36 cellular contexts compared by ENCODE assay signal in genomic region chr20:1855690-1856089, GRCh38. TPM values are rescaled to one million over a fixed set of nuclear protein-coding genes. Genes with fewer than 3 reads are reported as not detected.
"Had no signal": no experiment of that assay in that cellular context is flagged by ENCODE, and none has a peak within 500 bp of the region (broad histone marks: within the 10 kb centered on the region; RNA-seq: fewer than 3 reads in every experiment).

No MANE protein-coding gene starts in this region.

- H3K36me3 Mint-ChIP-seq: activated CD4-positive, alpha-beta memory T cell treated with anti-CD3 and anti-CD28 coated beads for 36 hours; activated naive CD8-positive, alpha-beta T cell treated with anti-CD3 and anti-CD28 coated beads for 36 hours had no signal

- H3K27ac ChIP-seq: adrenal gland, body of pancreas, brain microvascular endothelial cell, breast epithelium, VCaP had no signal

- H3K9me3 ChIP-seq: adrenal gland, body of pancreas, breast epithelium had no signal

- H3K9me3 Mint-ChIP-seq: activated B cell treated with CpG ODN at 0.5 μM for 24 hours; activated CD4-positive, alpha-beta memory T cell treated with anti-CD3 and anti-CD28 coated beads for 36 hours; activated CD4-positive, alpha-beta T cell treated with anti-CD3 and anti-CD28 coated beads, Interleukin-2, amount 10 ng/mL, durations not matched to agents 24 days and 14 days; activated CD8-positive, alpha-beta T cell treated with anti-CD3 and anti-CD28 coated beads for 36 hours; activated naive CD4-positive, alpha-beta T cell treated with anti-CD3 and anti-CD28 coated beads for 36 hours; activated T-cell treated with anti-CD3 and anti-CD28 coated beads, Interleukin-2, amount 50 U/mL, for 4 hours; activated T-cell treated with anti-CD3 and anti-CD28 coated beads, Interleukin-2, amount 50 U/mL, for 72 hours; activated T-helper 1 cell treated with anti-CD3 and anti-CD28 coated beads, Interleukin-12 subunit alpha, Interleukin-12 subunit beta, Interleukin-2, Interleukin-4 antibody, amounts not matched to agents 30 ng/mL and 10 ng/mL and 1 ng/mL, durations not matched to agents 14 hours and 24 hours and 36 hours; activated T-helper 17 cell treated with anti-CD3 and anti-CD28 coated beads, Interleukin-2, amount 50 U/mL, for 72 hours; T-helper 2 cell treated with Interferon-gamma antibody and Interleukin-4, amounts not matched to agents 5 μg/mL and 100 μg/mL, for 36 hours had no signal

- DNase-seq: activated B cell treated with CpG ODN at 0.5 μM for 24 hours; activated CD4-positive, alpha-beta memory T cell treated with anti-CD3 and anti-CD28 coated beads for 36 hours; activated CD4-positive, alpha-beta T cell treated with anti-CD3 and anti-CD28 coated beads for 4 hours; activated CD4-positive, alpha-beta T cell treated with anti-CD3 and anti-CD28 coated beads, Interleukin-2, amount 10 ng/mL, durations not matched to agents 24 days and 14 days; activated CD4-positive, alpha-beta T cell treated with anti-CD3 and anti-CD28 coated beads, Interleukin-2, amount 50 U/mL, for 1 hour; activated CD4-positive, alpha-beta T cell treated with anti-CD3 and anti-CD28 coated beads, Interleukin-2, amount 50 U/mL, for 4 hours; activated CD4-positive, CD25-positive, alpha-beta regulatory T cell treated with anti-CD3 and anti-CD28 coated beads, Interleukin-2, amount 50 U/mL, for 72 hours; activated CD8-positive, alpha-beta memory T cell treated with anti-CD3 and anti-CD28 coated beads, Interleukin-2, amount 50 U/mL, for 4 hours; activated CD8-positive, alpha-beta T cell treated with anti-CD3 and anti-CD28 coated beads for 36 hours; activated effector memory CD4-positive, alpha-beta T cell treated with anti-CD3 and anti-CD28 coated beads, Interleukin-2, amount 50 U/mL, for 16 hours; activated gamma-delta T cell treated with Interleukin-2 at 50 U/mL for 16 hours; activated naive CD4-positive, alpha-beta T cell; activated naive CD4-positive, alpha-beta T cell treated with anti-CD3 and anti-CD28 coated beads for 36 hours; activated naive CD4-positive, alpha-beta T cell treated with anti-CD3 and anti-CD28 coated beads, Interleukin-2, amount 50 U/mL, for 16 hours; activated naive CD8-positive, alpha-beta T cell treated with anti-CD3 and anti-CD28 coated beads for 36 hours; activated T-cell treated with anti-CD3 and anti-CD28 coated beads for 4 hours; activated T-cell treated with anti-CD3 and anti-CD28 coated beads, Interleukin-2, amount 50 U/mL, for 1 hour; activated T-cell treated with anti-CD3 and anti-CD28 coated beads, Interleukin-2, amount 50 U/mL, for 4 hours; activated T-cell treated with anti-CD3 and anti-CD28 coated beads, Interleukin-2, amount 50 U/mL, for 72 hours; adrenal gland; amniotic stem cell; aorta; body of pancreas; brain microvascular endothelial cell; central memory CD4-positive, alpha-beta T cell; T-helper 1 cell; T-helper 2 cell; T-helper 9 cell had no signal

- H3K27ac Mint-ChIP-seq: activated B cell treated with CpG ODN at 0.5 μM for 24 hours; activated CD4-positive, alpha-beta memory T cell treated with anti-CD3 and anti-CD28 coated beads for 36 hours; activated CD4-positive, alpha-beta T cell treated with anti-CD3 and anti-CD28 coated beads, Interleukin-2, amount 10 ng/mL, durations not matched to agents 24 days and 14 days; activated CD8-positive, alpha-beta T cell treated with anti-CD3 and anti-CD28 coated beads for 36 hours; activated naive CD4-positive, alpha-beta T cell treated with anti-CD3 and anti-CD28 coated beads for 36 hours; activated naive CD8-positive, alpha-beta T cell treated with anti-CD3 and anti-CD28 coated beads for 36 hours; activated T-cell treated with anti-CD3 and anti-CD28 coated beads, Interleukin-2, amount 50 U/mL, for 72 hours; activated T-helper 1 cell treated with anti-CD3 and anti-CD28 coated beads, Interleukin-12 subunit alpha, Interleukin-12 subunit beta, Interleukin-2, Interleukin-4 antibody, amounts not matched to agents 30 ng/mL and 10 ng/mL and 1 ng/mL, durations not matched to agents 14 hours and 24 hours and 36 hours; activated T-helper 17 cell treated with anti-CD3 and anti-CD28 coated beads, Interleukin-2, amount 50 U/mL, for 72 hours; T-helper 1 cell treated with Interleukin-12 subunit alpha and Interleukin-12 subunit beta and Interleukin-4 antibody, amounts not matched to agents 30 μg/mL and 1 μg/mL, for 36 hours; T-helper 2 cell treated with Interferon-gamma antibody and Interleukin-4, amounts not matched to agents 5 μg/mL and 100 μg/mL, for 36 hours had no signal

- ATAC-seq: activated CD8-positive, alpha-beta T cell treated with anti-CD3 and anti-CD28 coated beads for 36 hours; activated T-cell treated with anti-CD3 and anti-CD28 coated beads, Interleukin-2, amount 50 U/mL, for 4 hours; activated T-cell treated with anti-CD3 and anti-CD28 coated beads, Interleukin-2, amount 50 U/mL, for 72 hours; activated T-helper 17 cell treated with anti-CD3 and anti-CD28 coated beads, Interleukin-2, amount 50 U/mL, for 72 hours; body of pancreas had no signal

- H3K27me3 ChIP-seq: adrenal gland, body of pancreas, brain microvascular endothelial cell, breast epithelium had no signal

- H3K4me1 Mint-ChIP-seq: activated T-helper 17 cell treated with anti-CD3 and anti-CD28 coated beads, Interleukin-2, amount 50 U/mL, for 72 hours had no signal

- H3K4me3 ChIP-seq: adrenal gland, body of pancreas, breast epithelium had no signal

- H3K4me1 ChIP-seq: adrenal gland, body of pancreas, breast epithelium had no signal

- H3K4me3 Mint-ChIP-seq: activated B cell treated with CpG ODN at 0.5 μM for 24 hours; activated CD4-positive, alpha-beta memory T cell treated with anti-CD3 and anti-CD28 coated beads for 36 hours; activated CD4-positive, alpha-beta T cell treated with anti-CD3 and anti-CD28 coated beads, Interleukin-2, amount 10 ng/mL, durations not matched to agents 24 days and 14 days; activated CD8-positive, alpha-beta T cell treated with anti-CD3 and anti-CD28 coated beads for 36 hours; activated naive CD4-positive, alpha-beta T cell treated with anti-CD3 and anti-CD28 coated beads for 36 hours; activated naive CD8-positive, alpha-beta T cell treated with anti-CD3 and anti-CD28 coated beads for 36 hours; activated T-cell treated with anti-CD3 and anti-CD28 coated beads, Interleukin-2, amount 50 U/mL, for 4 hours; activated T-cell treated with anti-CD3 and anti-CD28 coated beads, Interleukin-2, amount 50 U/mL, for 72 hours; activated T-helper 1 cell treated with anti-CD3 and anti-CD28 coated beads, Interleukin-12 subunit alpha, Interleukin-12 subunit beta, Interleukin-2, Interleukin-4 antibody, amounts not matched to agents 30 ng/mL and 10 ng/mL and 1 ng/mL, durations not matched to agents 14 hours and 24 hours and 36 hours; activated T-helper 17 cell treated with anti-CD3 and anti-CD28 coated beads, Interleukin-2, amount 50 U/mL, for 72 hours; T-helper 1 cell treated with Interleukin-12 subunit alpha and Interleukin-12 subunit beta and Interleukin-4 antibody, amounts not matched to agents 30 μg/mL and 1 μg/mL, for 36 hours; T-helper 2 cell treated with Interferon-gamma antibody and Interleukin-4, amounts not matched to agents 5 μg/mL and 100 μg/mL, for 36 hours had no signal

- FAIRE-seq: astrocyte, TTC549 had no signal

- H3K36me3 ChIP-seq: adrenal gland, brain microvascular endothelial cell, breast epithelium had no signal

RNA-seq across cellular contexts. Expression of gene SIRPA, which starts 39.5 kb away (rescaled TPM):
- total RNA-seq: activated CD4-positive, alpha-beta memory T cell treated with anti-CD3 and anti-CD28 coated beads for 36 hours; activated T-helper 1 cell treated with anti-CD3 and anti-CD28 coated beads, Interleukin-12 subunit alpha, Interleukin-12 subunit beta, Interleukin-2, Interleukin-4 antibody, amounts not matched to agents 30 ng/mL and 10 ng/mL and 1 ng/mL, durations not matched to agents 14 hours and 24 hours and 36 hours had no signal
